Comparison of ENCODE assay signal across 1 cellular context in the genomic region with DNA sequence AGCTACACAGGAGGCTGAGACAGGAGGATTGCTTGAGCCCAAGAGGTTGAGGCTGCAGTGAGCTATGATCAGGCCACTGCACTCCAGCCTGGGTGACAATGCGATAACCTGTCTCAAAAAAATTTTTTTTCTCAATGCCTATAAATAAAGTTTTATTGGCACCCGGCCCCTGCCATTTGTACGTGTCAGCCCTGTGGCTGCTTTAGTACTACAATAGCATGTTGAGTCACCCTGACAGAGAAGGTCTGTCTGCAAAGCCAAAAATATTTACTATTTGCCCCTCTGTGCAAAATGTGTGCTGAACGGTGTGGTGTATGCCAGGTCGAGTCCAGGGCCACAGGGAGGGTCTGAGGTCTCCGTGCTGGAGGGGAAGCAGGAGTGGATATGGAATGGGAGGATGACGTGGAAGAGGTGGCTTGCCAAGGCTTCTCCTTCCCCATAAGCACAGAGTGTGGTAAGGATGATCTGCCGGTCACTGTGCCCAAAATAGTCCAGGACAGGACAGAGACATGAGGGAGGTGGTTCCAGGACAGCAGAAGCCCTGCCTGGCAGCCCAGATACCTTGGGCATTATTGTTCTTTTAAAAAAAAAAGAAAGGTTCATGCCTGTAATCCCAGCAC.
A peak's percentile ranks its signal among the peaks of the same experiment; 100 is the strongest.
TF ChIP-seq lines count a peak whose summit lies in the region.

No MANE protein-coding gene starts in this region.

TF ChIP-seq in GM12878, 131 proteins besides CTCF, POLR2A, EP300 and RAD21:
- TF ChIP-seq CEBPB (IDR thresholded peaks at IDR 0.05; ENCODE audit: borderline replicate concordance in 1 of 2, low read depth in 2 of 2, low read length in 2 of 2) (no peak), BACH1 (IDR thresholded peaks at IDR 0.05; ENCODE audit: borderline replicate concordance) (no peak), PML (IDR thresholded peaks at IDR 0.05; ENCODE audit: low read length) (no peak), EZH2 (IDR thresholded peaks at IDR 0.05; ENCODE audit: borderline replicate concordance, control insufficient read depth, low read depth, low read length) (no peak), HDAC2 (IDR thresholded peaks at IDR 0.05) (no peak)
- TF ChIP-seq, protein P1, sequence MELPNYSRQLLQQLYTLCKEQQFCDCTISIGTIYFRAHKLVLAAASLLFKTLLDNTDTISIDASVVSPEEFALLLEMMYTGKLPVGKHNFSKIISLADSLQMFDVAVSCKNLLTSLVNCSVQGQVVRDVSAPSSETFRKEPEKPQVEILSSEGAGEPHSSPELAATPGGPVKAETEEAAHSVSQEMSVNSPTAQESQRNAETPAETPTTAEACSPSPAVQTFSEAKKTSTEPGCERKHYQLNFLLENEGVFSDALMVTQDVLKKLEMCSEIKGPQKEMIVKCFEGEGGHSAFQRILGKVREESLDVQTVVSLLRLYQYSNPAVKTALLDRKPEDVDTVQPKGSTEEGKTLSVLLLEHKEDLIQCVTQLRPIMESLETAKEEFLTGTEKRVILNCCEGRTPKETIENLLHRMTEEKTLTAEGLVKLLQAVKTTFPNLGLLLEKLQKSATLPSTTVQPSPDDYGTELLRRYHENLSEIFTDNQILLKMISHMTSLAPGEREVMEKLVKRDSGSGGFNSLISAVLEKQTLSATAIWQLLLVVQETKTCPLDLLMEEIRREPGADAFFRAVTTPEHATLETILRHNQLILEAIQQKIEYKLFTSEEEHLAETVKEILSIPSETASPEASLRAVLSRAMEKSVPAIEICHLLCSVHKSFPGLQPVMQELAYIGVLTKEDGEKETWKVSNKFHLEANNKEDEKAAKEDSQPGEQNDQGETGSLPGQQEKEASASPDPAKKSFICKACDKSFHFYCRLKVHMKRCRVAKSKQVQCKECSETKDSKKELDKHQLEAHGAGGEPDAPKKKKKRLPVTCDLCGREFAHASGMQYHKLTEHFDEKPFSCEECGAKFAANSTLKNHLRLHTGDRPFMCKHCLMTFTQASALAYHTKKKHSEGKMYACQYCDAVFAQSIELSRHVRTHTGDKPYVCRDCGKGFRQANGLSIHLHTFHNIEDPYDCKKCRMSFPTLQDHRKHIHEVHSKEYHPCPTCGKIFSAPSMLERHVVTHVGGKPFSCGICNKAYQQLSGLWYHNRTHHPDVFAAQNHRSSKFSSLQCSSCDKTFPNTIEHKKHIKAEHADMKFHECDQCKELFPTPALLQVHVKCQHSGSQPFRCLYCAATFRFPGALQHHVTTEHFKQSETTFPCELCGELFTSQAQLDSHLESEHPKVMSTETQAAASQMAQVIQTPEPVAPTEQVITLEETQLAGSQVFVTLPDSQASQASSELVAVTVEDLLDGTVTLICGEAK (IDR thresholded peaks at IDR 0.05; ENCODE audit: borderline replicate concordance) = peak; percentile 76
